Comparison of ENCODE assay signal across 11 cellular contexts in the genomic region with DNA sequence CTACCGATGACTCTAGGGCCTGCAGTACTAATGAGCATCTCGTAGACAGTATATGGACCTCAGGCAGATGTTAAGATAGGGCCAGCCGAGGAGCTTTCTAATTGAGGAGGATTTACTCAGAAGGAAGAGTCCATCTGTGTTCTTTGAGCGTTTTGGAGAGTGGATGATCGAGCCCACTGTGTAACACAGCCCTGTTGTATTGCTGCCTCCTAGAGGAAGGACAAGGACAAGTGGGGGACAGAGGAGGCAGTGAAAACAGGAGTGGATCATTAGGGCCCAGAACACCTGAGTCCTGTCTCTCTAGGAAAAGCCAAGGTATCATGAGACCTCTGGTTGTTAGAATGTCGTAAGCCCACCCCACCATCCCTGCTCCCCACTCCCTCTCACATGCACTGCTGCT.
DNase-seq lines count a peak whose midpoint lies in the region; ATAC-seq, FAIRE-seq and TF ChIP-seq lines count a peak whose summit lies in the region.
"Had no signal": no experiment of that assay in that cellular context is flagged by ENCODE, and none has a peak within 500 bp of the region (broad histone marks: within the 10 kb centered on the region; RNA-seq: fewer than 3 reads in every experiment).

No MANE protein-coding gene starts in this region.

- dilution Hi-C loops in endothelial cell of umbilical vein (cut with MboI; ENCODE audit: extremely low pct_ligation_motif_present, low sequenced_read_pairs) = no loop called here

- H2AFZ ChIP-seq in endothelial cell of umbilical vein (ENCODE audit: low read depth, low read length) = no peak overlapping the region

- peaks cover 5% of the 10 kb centered on the region for H3K4me1 ChIP-seq in endothelial cell of umbilical vein (ENCODE audit: control insufficient read depth, extremely low read depth, insufficient read depth, low read length)
- H3K4me1 ChIP-seq in rectal smooth muscle tissue (ENCODE audit: control insufficient read depth, insufficient read depth, low read length) = peaks cover 5% of the 10 kb centered on the region

- TF ChIP-seq CTCF in endothelial cell of umbilical vein (IDR thresholded peaks at IDR 0.05; ENCODE audit: extremely low read depth in 1 of 2, insufficient read depth in 1 of 2, low read depth in 1 of 2, low read length in 2 of 2) = no peak

- H3K27ac ChIP-seq in endothelial cell of umbilical vein (ENCODE audit: insufficient read depth, low read depth, low read length) = no peak overlapping the region
- H3K27ac ChIP-seq in rectal smooth muscle tissue (ENCODE audit: low read depth, low read length) = peak overlapping the region; percentile 60

- H3K4me2 ChIP-seq in endothelial cell of umbilical vein (ENCODE audit: insufficient read depth, low read length) = no peak overlapping the region

- no TSS peak for BruUV-seq in endothelial cell of umbilical vein (replicated peaks; lab: Mats Ljungman, UMichigan)

- H3K9me1 ChIP-seq in endothelial cell of umbilical vein (replicated peaks; ENCODE audit: control insufficient read depth, extremely low read depth, insufficient read depth, low read length) = no peaks in the 10 kb centered on the region

- H3K36me3 ChIP-seq in endothelial cell of umbilical vein (ENCODE audit: control insufficient read depth in 2 of 2, extremely low read depth in 1 of 2, insufficient read depth in 2 of 2, low read length in 2 of 2) = no peaks in the 10 kb centered on the region
- no peaks in the 10 kb centered on the region for H3K36me3 ChIP-seq in rectal smooth muscle tissue (ENCODE audit: control insufficient read depth, insufficient read depth, low read length)

- H3K9me3 ChIP-seq in endothelial cell of umbilical vein (replicated peaks; ENCODE audit: control insufficient read depth, insufficient read depth, low read length) = no peaks in the 10 kb centered on the region

- intact Hi-C loops in endothelial cell of umbilical vein (cut with micrococcal nuclease) = loop anchor here (5.0 kb wide), 2 partner anchors 106 to 1004 kb away; no protein-coding TSS in a partner anchor

- peak; percentile 20 for DNase-seq in DMS53 (lab: John Stamatoyannopoulos, UW)
- DNase-seq in DMS53 treated with DMSO at 0.1 percent for 48 hours (lab: John Stamatoyannopoulos, UW; ENCODE audit: unreplicated experiment) = no peak
- DNase-seq in NCI-H524 (lab: John Stamatoyannopoulos, UW) = peak; percentile 67 to 81
- DNase-seq in endothelial cell of umbilical vein (ENCODE audit: low read depth, low spot score) = no peak
- no peak for DNase-seq in DMS114 treated with DMSO at 0.1 percent for 48 hours (lab: John Stamatoyannopoulos, UW; ENCODE audit: unreplicated experiment)
- no peak for DNase-seq in activated T-cell treated with anti-CD3 and anti-CD28 coated beads for 4 hours
- DNase-seq: activated CD8-positive, alpha-beta memory T cell treated with anti-CD3 and anti-CD28 coated beads for 24 hours; NCI-H510A had no signal

- TF ChIP-seq POLR2A in endothelial cell of umbilical vein (IDR thresholded peaks at IDR 0.05; ENCODE audit: low read depth, low read length) = no peak

- CTCF ChIA-PET in endothelial cell of umbilical vein (lab: Charles Lee) = interaction anchor here (0.7 to 3.3 kb wide), 28 partner anchors 9 to 1243 kb away, joined by 3 to 90 read pairs (median 8); partner anchors contain the start of genes F5 and SFT2D2

- H4K20me1 ChIP-seq in endothelial cell of umbilical vein (replicated peaks; ENCODE audit: control insufficient read depth, extremely low read depth, insufficient read depth, low read length) = no peaks in the 10 kb centered on the region

- peaks cover 4 to 16% of the 10 kb centered on the region in 2 experiments for H3K27me3 ChIP-seq in endothelial cell of umbilical vein (ENCODE audit: control insufficient read depth in 2 of 2, insufficient read depth in 2 of 2, low read length in 2 of 2)
- H3K27me3 ChIP-seq in rectal smooth muscle tissue (ENCODE audit: control insufficient read depth, insufficient read depth, low read length) = no peaks in the 10 kb centered on the region

- H3K79me2 ChIP-seq in endothelial cell of umbilical vein (ENCODE audit: control insufficient read depth, insufficient read depth, low read length) = no peaks in the 10 kb centered on the region

- no peak for ATAC-seq in HG02588 (IDR thresholded peaks at IDR 0.05; ENCODE audit: unreplicated experiment)

- H3K9ac ChIP-seq in endothelial cell of umbilical vein (replicated peaks; ENCODE audit: extremely low read depth, insufficient read depth, low read length) (no peak overlapping the region), rectal smooth muscle tissue (ENCODE audit: low read length) (no peak overlapping the region)

- H3K4me3 ChIP-seq in endothelial cell of umbilical vein (replicated peaks in 1 of 3; ENCODE audit: insufficient read depth in 1 of 3, low read depth in 1 of 3, low read length in 3 of 3) (no peak overlapping the region), rectal smooth muscle tissue (ENCODE audit: low read length) (no peak overlapping the region)

- FAIRE-seq in endothelial cell of umbilical vein (lab: Jason Lieb, UNC) = no peak
- FAIRE-seq: A204.1 had no signal

- POLR2A ChIA-PET in endothelial cell of umbilical vein (lab: Charles Lee) = no interaction called here

TF ChIP-seq in endothelial cell of umbilical vein, 7 proteins besides CTCF, POLR2A, EP300 and RAD21:
- TF ChIP-seq EZH2 (IDR thresholded peaks at IDR 0.05; ENCODE audit: borderline replicate concordance, low read depth, low read length, severe bottlenecking) = peak; percentile 30
- no peak for TF ChIP-seq POLR2AphosphoS5 (IDR thresholded peaks at IDR 0.05; ENCODE audit: insufficient read depth, low read depth, low read length)
- TF ChIP-seq, protein P1, sequence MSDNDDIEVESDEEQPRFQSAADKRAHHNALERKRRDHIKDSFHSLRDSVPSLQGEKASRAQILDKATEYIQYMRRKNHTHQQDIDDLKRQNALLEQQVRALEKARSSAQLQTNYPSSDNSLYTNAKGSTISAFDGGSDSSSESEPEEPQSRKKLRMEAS (IDR thresholded peaks at IDR 0.05; ENCODE audit: insufficient read depth, insufficient read length) = no peak
- no peak for TF ChIP-seq GATA2 (IDR thresholded peaks at IDR 0.05; ENCODE audit: insufficient read depth, insufficient read length, low read depth, low read length)
TF ChIP-seq in endothelial cell of umbilical vein: peak in this region for 1.

Comparison
In these comparisons a context has a peak if more than half of its experiments do, and no peak if none do; other contexts are left out.
1. DNase-seq: peak in DMS53 (single experiment) and NCI-H524 (2 of 2); none in DMS53 treated with DMSO at 0.1 percent for 48 hours (single experiment), endothelial cell of umbilical vein (single experiment), DMS114 treated with DMSO at 0.1 percent for 48 hours (single experiment) and activated T-cell treated with anti-CD3 and anti-CD28 coated beads for 4 hours (single experiment).